ENCODE assay signal across 19 cellular contexts in genomic region chr22:39246217-39246616, GRCh38. TPM values are rescaled to one million over a fixed set of nuclear protein-coding genes. Genes with fewer than 3 reads are reported as not detected.
DNase-seq lines count a peak whose midpoint lies in the region; ATAC-seq and TF ChIP-seq lines count a peak whose summit lies in the region.
"Had no signal": no experiment of that assay in that cellular context is flagged by ENCODE, and none has a peak within 500 bp of the region (broad histone marks: within the 10 kb centered on the region; RNA-seq: fewer than 3 reads in every experiment).

No MANE protein-coding gene starts in this region.

- no peaks in the 10 kb centered on the region for H3K9me3 Mint-ChIP-seq in activated CD4-positive, alpha-beta memory T cell treated with anti-CD3 and anti-CD28 coated beads for 36 hours
- H3K9me3 Mint-ChIP-seq in activated CD4-positive, alpha-beta memory T cell treated with anti-CD3 and anti-CD28 coated beads, Interleukin-2, amount 10 ng/mL, durations not matched to agents 7 days and 5 days: no peaks in the 10 kb centered on the region
- H3K9me3 Mint-ChIP-seq in activated T-helper 17 cell treated with anti-CD3 and anti-CD28 coated beads, Interleukin-2, amount 50 U/mL, for 72 hours: no peaks in the 10 kb centered on the region
- H3K9me3 Mint-ChIP-seq in mesothelial cell of epicardium: no peaks in the 10 kb centered on the region
- H3K9me3 Mint-ChIP-seq in type B pancreatic cell: no peaks in the 10 kb centered on the region
- H3K9me3 Mint-ChIP-seq: CD8-positive, alpha-beta T cell had no signal

- H3K27me3 ChIP-seq in esophagus muscularis mucosa: peaks cover 9 to 88% (median 23%) of the 10 kb centered on the region in 4 donors

- peaks cover 18% of the 10 kb centered on the region for H3K4me1 Mint-ChIP-seq in activated CD4-positive, alpha-beta memory T cell treated with anti-CD3 and anti-CD28 coated beads for 36 hours (ENCODE audit: low read depth)
- H3K4me1 Mint-ChIP-seq in activated CD4-positive, alpha-beta memory T cell treated with anti-CD3 and anti-CD28 coated beads, Interleukin-2, amount 10 ng/mL, durations not matched to agents 7 days and 5 days: peaks cover 22% of the 10 kb centered on the region
- peaks cover 11% of the 10 kb centered on the region for H3K4me1 Mint-ChIP-seq in activated T-helper 17 cell treated with anti-CD3 and anti-CD28 coated beads, Interleukin-2, amount 50 U/mL, for 72 hours
- peaks cover 12% of the 10 kb centered on the region for H3K4me1 Mint-ChIP-seq in mesothelial cell of epicardium
- peaks cover 11% of the 10 kb centered on the region for H3K4me1 Mint-ChIP-seq in type B pancreatic cell (ENCODE audit: unreplicated experiment)

- intact Hi-C loops in activated CD4-positive, alpha-beta memory T cell treated with anti-CD3 and anti-CD28 coated beads for 36 hours (cut with micrococcal nuclease): loop anchor here (10.0 kb wide), 1 partner anchor 279 kb away; the partner anchor contains the start of gene ATF4
- intact Hi-C loops in esophagus muscularis mucosa (cut with DNase I): no loop called here

- DNase-seq in activated CD4-positive, alpha-beta memory T cell treated with anti-CD3 and anti-CD28 coated beads for 36 hours: no peak
- DNase-seq in activated CD4-positive, alpha-beta memory T cell treated with anti-CD3 and anti-CD28 coated beads, Interleukin-2, amount 10 ng/mL, durations not matched to agents 7 days and 5 days: no peak
- DNase-seq in mesothelial cell of epicardium (ENCODE audit: low spot score in 2 of 2, unreplicated experiment in 2 of 2) (no peak), type B pancreatic cell (ENCODE audit: extremely low spot score, unreplicated experiment) (no peak), AG08395 (ENCODE audit: low spot score) (no peak), SW 1271 (lab: John Stamatoyannopoulos, UW) (no peak), esophagus muscularis mucosa (ENCODE audit: extremely low spot score) (no peak)
- DNase-seq: BE2C; CD8-positive, alpha-beta T cell; KBM-7; NCI-H1436; NCI-H2029 treated with DMSO at 0.1 percent for 48 hours; NCI-H2171 treated with DMSO at 0.1 percent for 48 hours; NCI-H446 treated with DMSO at 0.1 percent for 48 hours; NK-92 treated with Interleukin-12 subunit alpha and Interleukin-12 subunit beta, amount 100 ng/mL, for 24 hours; RPMI8226; SIG-M5 had no signal

- peaks cover 9% of the 10 kb centered on the region for H3K27me3 Mint-ChIP-seq in activated CD4-positive, alpha-beta memory T cell treated with anti-CD3 and anti-CD28 coated beads for 36 hours
- peaks cover 61% of the 10 kb centered on the region for H3K27me3 Mint-ChIP-seq in activated CD4-positive, alpha-beta memory T cell treated with anti-CD3 and anti-CD28 coated beads, Interleukin-2, amount 10 ng/mL, durations not matched to agents 7 days and 5 days
- peaks cover 17% of the 10 kb centered on the region for H3K27me3 Mint-ChIP-seq in activated T-helper 17 cell treated with anti-CD3 and anti-CD28 coated beads, Interleukin-2, amount 50 U/mL, for 72 hours
- H3K27me3 Mint-ChIP-seq in mesothelial cell of epicardium (ENCODE audit: low read depth) (peaks cover 34% of the 10 kb centered on the region), type B pancreatic cell (peaks cover 45% of the 10 kb centered on the region)

- H3K27ac Mint-ChIP-seq in activated CD4-positive, alpha-beta memory T cell treated with anti-CD3 and anti-CD28 coated beads for 36 hours: peak overlapping the region; percentile 18
- H3K27ac Mint-ChIP-seq in activated CD4-positive, alpha-beta memory T cell treated with anti-CD3 and anti-CD28 coated beads, Interleukin-2, amount 10 ng/mL, durations not matched to agents 7 days and 5 days: no peak overlapping the region
- no peak overlapping the region for H3K27ac Mint-ChIP-seq in activated T-helper 17 cell treated with anti-CD3 and anti-CD28 coated beads, Interleukin-2, amount 50 U/mL, for 72 hours
- H3K27ac Mint-ChIP-seq in mesothelial cell of epicardium (no peak overlapping the region), type B pancreatic cell (no peak overlapping the region)
- H3K27ac Mint-ChIP-seq: CD8-positive, alpha-beta T cell had no signal

- peaks cover 5% of the 10 kb centered on the region for H3K36me3 Mint-ChIP-seq in activated CD4-positive, alpha-beta memory T cell treated with anti-CD3 and anti-CD28 coated beads for 36 hours
- H3K36me3 Mint-ChIP-seq in activated CD4-positive, alpha-beta memory T cell treated with anti-CD3 and anti-CD28 coated beads, Interleukin-2, amount 10 ng/mL, durations not matched to agents 7 days and 5 days (ENCODE audit: low read depth): peaks cover 6% of the 10 kb centered on the region
- H3K36me3 Mint-ChIP-seq in activated T-helper 17 cell treated with anti-CD3 and anti-CD28 coated beads, Interleukin-2, amount 50 U/mL, for 72 hours (ENCODE audit: low read depth): peaks cover 7% of the 10 kb centered on the region
- H3K36me3 Mint-ChIP-seq in mesothelial cell of epicardium: no peaks in the 10 kb centered on the region
- H3K36me3 Mint-ChIP-seq in type B pancreatic cell: no peaks in the 10 kb centered on the region

- POLR2A ChIA-PET in activated CD4-positive, alpha-beta memory T cell treated with anti-CD3 and anti-CD28 coated beads for 36 hours (lab: Charles Lee): no interaction called here
- POLR2A ChIA-PET in activated CD4-positive, alpha-beta memory T cell treated with anti-CD3 and anti-CD28 coated beads, Interleukin-2, amount 10 ng/mL, durations not matched to agents 7 days and 5 days (lab: Charles Lee): no interaction called here

- ATAC-seq in activated T-helper 17 cell treated with anti-CD3 and anti-CD28 coated beads, Interleukin-2, amount 50 U/mL, for 72 hours (replicated peaks): no peak
- ATAC-seq: CD8-positive, alpha-beta T cell had no signal

- peaks cover 19 to 46% (median 44%) of the 10 kb centered on the region in 4 donors for H3K4me1 ChIP-seq in esophagus muscularis mucosa

- TF ChIP-seq CTCF in mesothelial cell of epicardium (IDR thresholded peaks at IDR 0.05; ENCODE audit: unreplicated experiment) (no peak), type B pancreatic cell (conservative IDR thresholded peaks at IDR 0.05) (no peak), esophagus muscularis mucosa (IDR thresholded peaks at IDR 0.05) (no peak)

- CTCF ChIA-PET in activated CD4-positive, alpha-beta memory T cell treated with anti-CD3 and anti-CD28 coated beads for 36 hours (lab: Charles Lee): no interaction called here
- CTCF ChIA-PET in activated CD4-positive, alpha-beta memory T cell treated with anti-CD3 and anti-CD28 coated beads, Interleukin-2, amount 10 ng/mL, durations not matched to agents 7 days and 5 days (lab: Charles Lee): no interaction called here

- no peak overlapping the region for H3K4me3 Mint-ChIP-seq in activated CD4-positive, alpha-beta memory T cell treated with anti-CD3 and anti-CD28 coated beads for 36 hours
- H3K4me3 Mint-ChIP-seq in activated CD4-positive, alpha-beta memory T cell treated with anti-CD3 and anti-CD28 coated beads, Interleukin-2, amount 10 ng/mL, durations not matched to agents 7 days and 5 days: no peak overlapping the region
- peak overlapping the region; percentile 80 for H3K4me3 Mint-ChIP-seq in activated T-helper 17 cell treated with anti-CD3 and anti-CD28 coated beads, Interleukin-2, amount 50 U/mL, for 72 hours
- H3K4me3 Mint-ChIP-seq in mesothelial cell of epicardium: peak overlapping the region; percentile 64
- peak overlapping the region; percentile 87 for H3K4me3 Mint-ChIP-seq in type B pancreatic cell

- H3K36me3 ChIP-seq in esophagus muscularis mucosa: peaks cover 0 to 3% (median 0%) of the 10 kb centered on the region in 4 donors
- H3K36me3 ChIP-seq: BE2C had no signal

- H3K27ac ChIP-seq in esophagus muscularis mucosa (replicated peaks in 1 of 4): no peak overlapping the region
- H3K27ac ChIP-seq: 22Rv1 had no signal

- TF ChIP-seq EP300 in esophagus muscularis mucosa (IDR thresholded peaks at IDR 0.05): no peak

- no peak for TF ChIP-seq POLR2A in esophagus muscularis mucosa (IDR thresholded peaks at IDR 0.05; ENCODE audit: low read depth)

- no peak overlapping the region for H3K4me3 ChIP-seq in esophagus muscularis mucosa

- WGBS in esophagus muscularis mucosa: 78% methylated on average over 3 of the region's 3 CpGs

- no peaks in the 10 kb centered on the region for H3K9me3 ChIP-seq in esophagus muscularis mucosa
- H3K9me3 ChIP-seq: BE2C had no signal

RNA-seq across cellular contexts. Expression of gene PDGFB, which starts 1.4 kb away (rescaled TPM):
- 10 to 100 TPM; 11.7 to 13.3 TPM for total RNA-seq in activated CD4-positive, alpha-beta memory T cell treated with anti-CD3 and anti-CD28 coated beads for 36 hours
- 1 to 10 TPM; 6.4 to 6.5 TPM for total RNA-seq in activated CD4-positive, alpha-beta memory T cell treated with anti-CD3 and anti-CD28 coated beads, Interleukin-2, amount 10 ng/mL, durations not matched to agents 7 days and 5 days
- total RNA-seq in activated T-helper 17 cell treated with anti-CD3 and anti-CD28 coated beads, Interleukin-2, amount 50 U/mL, for 72 hours: 10 to 100 TPM in 1 of 2 donors, 1 to 10 TPM in 1; 5.2 to 11.3 TPM
- total RNA-seq in mesothelial cell of epicardium: 14.2 to 15.2 TPM (median 14.7 TPM) in 3 replicates
- 2.9 and 5.1 TPM in 2 replicates for total RNA-seq in type B pancreatic cell (ENCODE audit: low replicate concordance)
- total RNA-seq in esophagus muscularis mucosa: 10 to 100 TPM; 12.3 to 25.4 (median 18.8) TPM

Comparison
In these comparisons a context has a peak if more than half of its experiments do, and no peak if none do; other contexts are left out.
1. H3K4me3 Mint-ChIP-seq: peak in activated T-helper 17 cell treated with anti-CD3 and anti-CD28 coated beads, Interleukin-2, amount 50 U/mL, for 72 hours (single experiment), mesothelial cell of epicardium (single experiment) and type B pancreatic cell (single experiment); none in activated CD4-positive, alpha-beta memory T cell treated with anti-CD3 and anti-CD28 coated beads for 36 hours (single experiment) and activated CD4-positive, alpha-beta memory T cell treated with anti-CD3 and anti-CD28 coated beads, Interleukin-2, amount 10 ng/mL, durations not matched to agents 7 days and 5 days (single experiment).